1 cellular context compared by ENCODE assay signal in the genomic region with DNA sequence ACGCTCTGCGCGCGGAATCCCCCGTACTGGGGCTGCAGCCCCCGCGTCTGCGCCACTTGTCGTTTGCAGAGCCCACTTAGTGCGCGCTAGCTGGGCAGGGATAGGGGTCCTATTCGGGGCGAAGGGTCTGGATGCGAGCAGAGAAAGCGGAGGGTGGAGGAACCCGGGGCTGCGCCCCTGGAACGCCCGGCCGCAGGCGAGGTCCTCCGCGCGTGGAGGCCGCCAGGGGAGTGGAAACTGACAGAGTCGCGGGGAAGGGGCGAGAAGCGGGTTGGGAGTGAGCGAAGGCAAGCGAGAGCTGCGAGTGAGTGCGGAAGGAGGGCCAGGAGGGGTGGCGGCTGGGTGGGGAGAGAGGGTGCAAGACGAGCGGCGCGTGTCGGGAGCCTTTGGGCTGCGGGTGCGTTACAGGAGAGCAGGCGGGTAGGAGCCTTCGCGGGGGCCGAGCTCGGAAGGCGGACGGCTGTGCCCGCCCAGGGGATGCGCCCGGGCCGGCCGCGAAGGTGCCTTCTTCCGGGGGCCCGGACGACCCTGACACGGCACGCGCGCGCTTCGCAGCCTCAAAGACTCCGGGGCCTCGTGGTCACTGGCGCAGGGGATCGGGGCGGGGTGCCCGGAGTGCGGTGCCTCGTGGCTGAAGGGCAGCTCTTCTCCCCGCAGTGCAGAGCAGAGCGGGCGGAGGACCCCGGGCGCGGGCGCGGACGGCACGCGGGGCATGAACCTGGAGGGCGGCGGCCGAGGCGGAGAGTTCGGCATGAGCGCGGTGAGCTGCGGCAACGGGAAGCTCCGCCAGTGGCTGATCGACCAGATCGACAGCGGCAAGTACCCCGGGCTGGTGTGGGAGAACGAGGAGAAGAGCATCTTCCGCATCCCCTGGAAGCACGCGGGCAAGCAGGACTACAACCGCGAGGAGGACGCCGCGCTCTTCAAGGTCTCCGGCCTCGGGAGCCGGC.
TF ChIP-seq lines count a peak whose summit lies in the region.

No MANE protein-coding gene starts in this region.

TF ChIP-seq in liver, 16 proteins besides CTCF, POLR2A, EP300 and RAD21 (continued from another document):
- TF ChIP-seq, protein P1, sequence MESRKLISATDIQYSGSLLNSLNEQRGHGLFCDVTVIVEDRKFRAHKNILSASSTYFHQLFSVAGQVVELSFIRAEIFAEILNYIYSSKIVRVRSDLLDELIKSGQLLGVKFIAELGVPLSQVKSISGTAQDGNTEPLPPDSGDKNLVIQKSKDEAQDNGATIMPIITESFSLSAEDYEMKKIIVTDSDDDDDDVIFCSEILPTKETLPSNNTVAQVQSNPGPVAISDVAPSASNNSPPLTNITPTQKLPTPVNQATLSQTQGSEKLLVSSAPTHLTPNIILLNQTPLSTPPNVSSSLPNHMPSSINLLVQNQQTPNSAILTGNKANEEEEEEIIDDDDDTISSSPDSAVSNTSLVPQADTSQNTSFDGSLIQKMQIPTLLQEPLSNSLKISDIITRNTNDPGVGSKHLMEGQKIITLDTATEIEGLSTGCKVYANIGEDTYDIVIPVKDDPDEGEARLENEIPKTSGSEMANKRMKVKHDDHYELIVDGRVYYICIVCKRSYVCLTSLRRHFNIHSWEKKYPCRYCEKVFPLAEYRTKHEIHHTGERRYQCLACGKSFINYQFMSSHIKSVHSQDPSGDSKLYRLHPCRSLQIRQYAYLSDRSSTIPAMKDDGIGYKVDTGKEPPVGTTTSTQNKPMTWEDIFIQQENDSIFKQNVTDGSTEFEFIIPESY (IDR thresholded peaks at IDR 0.05): no peak
- TF ChIP-seq JUND (IDR thresholded peaks at IDR 0.05) (no peak), YY1 (IDR thresholded peaks at IDR 0.05) (no peak), EGR1 (IDR thresholded peaks at IDR 0.05; ENCODE audit: low read depth in 2 of 2) (no peak), SP1 (IDR thresholded peaks at IDR 0.05) (no peak), NR2F2 (IDR thresholded peaks at IDR 0.05) (no peak), REST (IDR thresholded peaks at IDR 0.05) (no peak), RXRA (IDR thresholded peaks at IDR 0.05) (no peak), GABPA (IDR thresholded peaks at IDR 0.05 in 1 of 2, conservative IDR thresholded peaks at IDR 0.05 in 1 of 2) (no peak), HNF4G (IDR thresholded peaks at IDR 0.05) (no peak), MAX (IDR thresholded peaks at IDR 0.05) (no peak)
- TF ChIP-seq, protein P2, sequence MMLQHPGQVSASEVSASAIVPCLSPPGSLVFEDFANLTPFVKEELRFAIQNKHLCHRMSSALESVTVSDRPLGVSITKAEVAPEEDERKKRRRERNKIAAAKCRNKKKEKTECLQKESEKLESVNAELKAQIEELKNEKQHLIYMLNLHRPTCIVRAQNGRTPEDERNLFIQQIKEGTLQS (IDR thresholded peaks at IDR 0.05): no peak
TF ChIP-seq in liver: peak in this region for 0.
